In the genomic region with DNA sequence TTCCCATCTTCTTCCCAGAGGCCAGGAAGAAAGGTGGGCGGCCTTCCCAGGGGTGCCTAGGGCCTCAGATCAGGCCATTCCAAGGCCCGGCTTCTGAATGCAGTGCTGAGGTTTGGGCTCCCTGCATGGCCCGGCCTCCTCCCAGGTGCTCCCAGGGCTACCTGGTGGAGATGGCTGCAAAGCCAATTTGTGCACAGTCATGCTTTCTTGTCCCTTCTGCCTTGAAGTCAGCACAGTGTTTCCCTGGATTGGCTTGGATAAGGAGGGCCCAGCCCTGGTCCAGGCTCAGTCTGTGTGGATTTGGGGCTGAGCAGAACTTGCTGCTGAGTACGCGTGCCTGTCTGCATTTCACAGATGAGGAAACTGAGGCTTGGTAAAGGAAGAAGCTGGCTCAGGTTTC, we compare ENCODE assay signal across 22 cellular contexts.
"Had no signal": no experiment of that assay in that cellular context is flagged by ENCODE, and none has a peak within 500 bp of the region (broad histone marks: within the 10 kb centered on the region; RNA-seq: fewer than 3 reads in every experiment).

No MANE protein-coding gene starts in this region.

- DNase-seq: activated CD4-positive, alpha-beta memory T cell treated with anti-CD3 and anti-CD28 coated beads, Interleukin-2, amount 10 ng/mL, durations not matched to agents 7 days and 5 days; activated CD4-positive, alpha-beta T cell treated with anti-CD3 and anti-CD28 coated beads, Interleukin-2, amount 10 ng/mL, durations not matched to agents 24 days and 14 days; activated gamma-delta T cell treated with Interleukin-2 at 50 U/mL for 16 hours; aorta; effector CD4-positive, alpha-beta T cell; glutamatergic neuron; left cardiac atrium; nephron progenitor cell; occipital lobe; retina; stimulated activated CD4-positive, alpha-beta T cell treated with anti-CD3 and anti-CD28 coated beads, Interleukin-12 subunit alpha, Interleukin-12 subunit beta, amount 100 ng/mL, for 4 hours; stimulated activated naive CD8-positive, alpha-beta T cell treated with anti-CD3 and anti-CD28 coated beads, Interleukin-15, amount 100 ng/mL, for 72 hours; tibial artery had no signal

- H3K4me3 ChIP-seq: tibial artery had no signal

- H3K36me3 Mint-ChIP-seq: memory B cell had no signal

- H3K4me3 Mint-ChIP-seq: activated CD4-positive, alpha-beta memory T cell treated with anti-CD3 and anti-CD28 coated beads, Interleukin-2, amount 10 ng/mL, durations not matched to agents 7 days and 5 days; activated CD4-positive, alpha-beta T cell treated with anti-CD3 and anti-CD28 coated beads, Interleukin-2, amount 10 ng/mL, durations not matched to agents 24 days and 14 days; activated T-helper 1 cell treated with anti-CD3 and anti-CD28 coated beads, Interleukin-12 subunit alpha, Interleukin-12 subunit beta, Interleukin-2, Interleukin-4 antibody, amounts not matched to agents 30 ng/mL and 10 ng/mL and 1 ng/mL, durations not matched to agents 14 hours and 24 hours and 36 hours; brain; dendritic cell treated with granulocyte-macrophage colony-stimulating factor and Interleukin-4, amounts not matched to agents 40 ng/mL and 50 ng/mL, for 4 days; memory B cell; nephron progenitor cell; stimulated activated naive CD8-positive, alpha-beta T cell treated with anti-CD3 and anti-CD28 coated beads, Interleukin-15, amount 100 ng/mL, for 72 hours; T-helper 2 cell treated with Interferon-gamma antibody and Interleukin-4, amounts not matched to agents 5 μg/mL and 100 μg/mL, for 36 hours had no signal

- H3K27me3 Mint-ChIP-seq: activated CD4-positive, alpha-beta memory T cell treated with anti-CD3 and anti-CD28 coated beads, Interleukin-2, amount 10 ng/mL, durations not matched to agents 7 days and 5 days; brain; dendritic cell treated with granulocyte-macrophage colony-stimulating factor and Interleukin-4, amounts not matched to agents 40 ng/mL and 50 ng/mL, for 4 days; memory B cell; stimulated activated naive CD8-positive, alpha-beta T cell treated with anti-CD3 and anti-CD28 coated beads, Interleukin-15, amount 100 ng/mL, for 72 hours had no signal

- ATAC-seq: activated CD4-positive, CD25-positive, alpha-beta regulatory T cell treated with anti-CD3 and anti-CD28 coated beads, Interleukin-2, amount 50 U/mL, for 24 hours; activated naive CD4-positive, alpha-beta T cell treated with anti-CD3 and anti-CD28 coated beads, Interleukin-2, amount 50 U/mL, for 72 hours; left cardiac atrium; stimulated activated naive CD8-positive, alpha-beta T cell treated with anti-CD3 and anti-CD28 coated beads, Interleukin-15, amount 100 ng/mL, for 72 hours had no signal

- H3K9me3 Mint-ChIP-seq: dendritic cell treated with granulocyte-macrophage colony-stimulating factor and Interleukin-4, amounts not matched to agents 40 ng/mL and 50 ng/mL, for 4 days had no signal

- FAIRE-seq: islet of Langerhans had no signal

- H3K27ac ChIP-seq: tibial artery, VCaP had no signal

- H3K27ac Mint-ChIP-seq: activated CD4-positive, alpha-beta memory T cell treated with anti-CD3 and anti-CD28 coated beads, Interleukin-2, amount 10 ng/mL, durations not matched to agents 7 days and 5 days; activated CD4-positive, alpha-beta T cell treated with anti-CD3 and anti-CD28 coated beads, Interleukin-2, amount 10 ng/mL, durations not matched to agents 24 days and 14 days; activated naive CD4-positive, alpha-beta T cell treated with anti-CD3 and anti-CD28 coated beads, Interleukin-2, amount 50 U/mL, for 72 hours; activated T-helper 1 cell treated with anti-CD3 and anti-CD28 coated beads, Interleukin-12 subunit alpha, Interleukin-12 subunit beta, Interleukin-2, Interleukin-4 antibody, amounts not matched to agents 30 ng/mL and 10 ng/mL and 1 ng/mL, durations not matched to agents 14 hours and 24 hours and 36 hours; brain; nephron progenitor cell; stimulated activated naive CD8-positive, alpha-beta T cell treated with anti-CD3 and anti-CD28 coated beads, Interleukin-15, amount 100 ng/mL, for 72 hours; T-helper 2 cell treated with Interferon-gamma antibody and Interleukin-4, amounts not matched to agents 5 μg/mL and 100 μg/mL, for 36 hours had no signal
